Comparison of ENCODE assay signal across 1 cellular context in genomic region chr7:157401567-157402387, GRCh38.
TF ChIP-seq lines count a peak whose summit lies in the region.

No MANE protein-coding gene starts in this region.

TF ChIP-seq in HepG2, 621 proteins besides CTCF, POLR2A, EP300 and RAD21 (continued from another document):
- TF ChIP-seq REST (IDR thresholded peaks at IDR 0.05; ENCODE audit: borderline replicate concordance in 1 of 2, low read depth in 1 of 2, low read length in 2 of 2) = no peak
- TF ChIP-seq ATF7-NPFF (CRISPR knock-in tag; IDR thresholded peaks at IDR 0.05; ENCODE audit: low read depth) = no peak
- TF ChIP-seq CSRNP2 (CRISPR knock-in tag; conservative IDR thresholded peaks at IDR 0.05; ENCODE audit: low read depth) = no peak
- TF ChIP-seq CEBPG (CRISPR knock-in tag; IDR thresholded peaks at IDR 0.05) = peak; percentile 42; the same call in 1 of the 2 replicates
- peak; percentile 88 for TF ChIP-seq CEBPB (IDR thresholded peaks at IDR 0.05; ENCODE audit: borderline replicate concordance, low read depth, low read length)
- no peak for TF ChIP-seq MTERF4 (CRISPR knock-in tag; IDR thresholded peaks at IDR 0.05)
- TF ChIP-seq RFX5 (IDR thresholded peaks at IDR 0.05; ENCODE audit: low read depth, low read length) = no peak
- no peak for TF ChIP-seq MAFK (conservative IDR thresholded peaks at IDR 0.05 in 1 of 2, IDR thresholded peaks at IDR 0.05 in 1 of 2; ENCODE audit: low read length in 2 of 2)
- no peak for TF ChIP-seq SIN3B (IDR thresholded peaks at IDR 0.05; ENCODE audit: low read length)
TF ChIP-seq in HepG2: peak in this region for 3.
